Comparison of ENCODE assay signal across 8 cellular contexts in the genomic region with DNA sequence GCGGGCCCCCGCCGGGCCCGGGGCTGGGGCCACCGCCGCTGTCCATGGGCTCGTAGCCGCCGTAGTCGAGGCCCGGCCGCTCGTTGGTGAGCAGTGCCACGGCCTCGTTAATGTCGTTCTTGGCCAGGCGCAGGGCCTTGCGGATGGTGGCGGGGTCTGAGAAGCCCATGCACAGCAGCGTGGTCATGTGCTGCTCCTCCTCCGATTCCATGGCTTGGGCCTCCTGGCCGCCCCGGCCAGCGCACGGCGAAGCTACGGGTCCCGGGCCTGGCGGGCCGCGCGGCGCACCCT. TPM values are rescaled to one million over a fixed set of nuclear protein-coding genes. Genes with fewer than 3 reads are reported as not detected.
DNase-seq lines count a peak whose midpoint lies in the region; ATAC-seq and TF ChIP-seq lines count a peak whose summit lies in the region.

No MANE protein-coding gene starts in this region.

- 0 to 1% (median 1%) methylated on average over 23 to 33 of the region's 33 CpGs for WGBS in adipose tissue, 3 donors
- 0% methylated on average over 9 of the region's 33 CpGs for WGBS in prostate gland

- no peak for TF ChIP-seq POLR2A in prostate gland (IDR thresholded peaks at IDR 0.05)

- H3K9me3 ChIP-seq in right atrium auricular region (no peaks in the 10 kb centered on the region), prostate gland (no peaks in the 10 kb centered on the region)

- H3K79me2 ChIP-seq in KMS-11 (ENCODE audit: insufficient read depth, low read depth): peaks cover 19% of the 10 kb centered on the region; the same call in 1 of the 2 replicates

- no peaks in the 10 kb centered on the region for H4K20me1 ChIP-seq in KMS-11 (ENCODE audit: insufficient read depth)

- TF ChIP-seq CTCF in KMS-11 (conservative IDR thresholded peaks at IDR 0.05; ENCODE audit: low read depth, low read length) (no peak), right atrium auricular region (IDR thresholded peaks at IDR 0.05) (no peak), prostate gland (IDR thresholded peaks at IDR 0.05) (no peak)

- H3K4me3 ChIP-seq in KMS-11 (IDR thresholded peaks at IDR 0.05; ENCODE audit: insufficient read depth, low read depth, low read length) (peak overlapping the region; percentile 50), right atrium auricular region (peak overlapping the region; percentile 75 to 88), prostate gland (peak overlapping the region; percentile 80 to 85)

- peak overlapping the region; percentile 33; the same call in 1 of the 2 replicates for H3K4me2 ChIP-seq in KMS-11

- no peaks in the 10 kb centered on the region for H3K36me3 ChIP-seq in KMS-11 (ENCODE audit: insufficient read depth)
- no peaks in the 10 kb centered on the region for H3K36me3 ChIP-seq in right atrium auricular region
- no peaks in the 10 kb centered on the region for H3K36me3 ChIP-seq in prostate gland

- peak overlapping the region; percentile 57 for H3K27ac ChIP-seq in KMS-11
- peak overlapping the region; percentile 36 for H3K27ac ChIP-seq in adipose tissue (ENCODE audit: low read depth, low read length)
- peak overlapping the region; percentile 98 to 100 for H3K27ac ChIP-seq in right atrium auricular region
- H3K27ac ChIP-seq in prostate gland: peak overlapping the region; percentile 92 to 98

- H2AFZ ChIP-seq in KMS-11 (ENCODE audit: low read depth): peak overlapping the region; percentile 82

- no peaks in the 10 kb centered on the region for H3K27me3 ChIP-seq in KMS-11 (ENCODE audit: insufficient read depth, low read depth)
- H3K27me3 ChIP-seq in right atrium auricular region: no peaks in the 10 kb centered on the region
- no peaks in the 10 kb centered on the region for H3K27me3 ChIP-seq in prostate gland (replicated peaks; ENCODE audit: insufficient read depth)

- peak; percentile 10 for ATAC-seq in GM21825 (IDR thresholded peaks at IDR 0.05; ENCODE audit: unreplicated experiment)

- H3K4me1 ChIP-seq in KMS-11 (ENCODE audit: low read depth, poor library complexity, severe bottlenecking) (peaks cover 20% of the 10 kb centered on the region), right atrium auricular region (peaks cover 0 to 65% of the 10 kb centered on the region in 2 donors), prostate gland (replicated peaks) (peaks cover 3% of the 10 kb centered on the region)

- peak overlapping the region; percentile 96 for H3K9ac ChIP-seq in KMS-11

- intact Hi-C loops in prostate gland (cut with DNase I): loop anchor here (5.0 kb wide), 1 partner anchor 73 kb away; no protein-coding TSS in a partner anchor

- DNase-seq in DMS 273 (lab: John Stamatoyannopoulos, UW; ENCODE audit: unreplicated experiment): peak; percentile 79
- DNase-seq in DMS 273 treated with DMSO at 0.1 percent for 48 hours (lab: John Stamatoyannopoulos, UW): no peak
- no peak for DNase-seq in right atrium auricular region (ENCODE audit: low spot score)
- DNase-seq in prostate gland (ENCODE audit: low spot score): peak; percentile 13
- no peak for DNase-seq in SHP77 (lab: John Stamatoyannopoulos, UW)

RNA-seq across cellular contexts. Expression of a gene that starts 0.3 kb away (rescaled TPM):
- 10 to 100 TPM in 1 of 3 donors, 1 to 10 TPM in 2; 6.6 to 16.0 (median 9.3) TPM for polyA plus RNA-seq in adipose tissue
- total RNA-seq in right atrium auricular region (10 to 100 TPM; 29.0 to 36.2 TPM), prostate gland (10 to 100 TPM; 29.7 to 44.6 TPM)

Comparison
In these comparisons a context has a peak if more than half of its experiments do, and no peak if none do; other contexts are left out.
1. DNase-seq: peak in DMS 273 (single experiment) and prostate gland (single experiment); none in DMS 273 treated with DMSO at 0.1 percent for 48 hours (single experiment), right atrium auricular region (single experiment) and SHP77 (0 of 2).
2. H3K27ac ChIP-seq: peak in every context shown above with its lines; median percentile 99 in right atrium auricular region; 95 in prostate gland; 57 in KMS-11; 36 in adipose tissue.
3. Peak in every context shown above with its lines, with median percentiles within 50 percentile points of each other: H3K4me3 ChIP-seq.